In genomic region chr17:47844814-47845453, GRCh38 we compare ENCODE assay signal across 12 cellular contexts. TPM values are rescaled to one million over a fixed set of nuclear protein-coding genes. Genes with fewer than 3 reads are reported as not detected.
DNase-seq lines count a peak whose midpoint lies in the region; ATAC-seq and TF ChIP-seq lines count a peak whose summit lies in the region.
"Had no signal": no experiment of that assay in that cellular context is flagged by ENCODE, and none has a peak within 500 bp of the region (broad histone marks: within the 10 kb centered on the region; RNA-seq: fewer than 3 reads in every experiment).

No MANE protein-coding gene starts in this region.

- no peak overlapping the region for H2AFZ ChIP-seq in OCI-LY3 (ENCODE audit: low read depth, low read length)

- no peak for DNase-seq in GM12864 (ENCODE audit: low read depth)
- DNase-seq in epithelial cell of proximal tubule (ENCODE audit: low read depth): no peak
- no peak for DNase-seq in kidney glomerular epithelial cell (lab: John Stamatoyannopoulos, UW)
- no peak for DNase-seq in stimulated activated CD8-positive, alpha-beta memory T cell treated with anti-CD3 and anti-CD28 coated beads, Interleukin-4, amount 100 ng/mL, for 48 hours
- DNase-seq in NCI-H2196 (lab: John Stamatoyannopoulos, UW; ENCODE audit: unreplicated experiment): no peak
- DNase-seq: cerebellar nuclear complex, NCI-H510A, small intestine had no signal

- no peak for ATAC-seq in HG02884 (IDR thresholded peaks at IDR 0.05; ENCODE audit: unreplicated experiment)

- H3K4me3 ChIP-seq in GM12864 (ENCODE audit: low read depth, low read length) (no peak overlapping the region), OCI-LY3 (ENCODE audit: low read length) (no peak overlapping the region), epithelial cell of proximal tubule (ENCODE audit: low read depth, low read length) (no peak overlapping the region)
- H3K4me3 ChIP-seq: suprapubic skin had no signal

- TF ChIP-seq CTCF in 22Rv1 (IDR thresholded peaks at IDR 0.05) (peak; percentile 27), GM12864 (IDR thresholded peaks at IDR 0.05; ENCODE audit: low read depth, low read length, missing control alignments) (peak; percentile 37), OCI-LY3 (IDR thresholded peaks at IDR 0.05; ENCODE audit: low read depth, low read length) (peak; percentile 34), epithelial cell of proximal tubule (conservative IDR thresholded peaks at IDR 0.05; ENCODE audit: low read depth, low read length) (peak; percentile 29)

- peaks cover 12% of the 10 kb centered on the region; the same call in 1 of the 2 replicates for H3K79me2 ChIP-seq in OCI-LY3 (ENCODE audit: low read length)

- H3K27ac ChIP-seq in 22Rv1 (no peak overlapping the region), OCI-LY3 (ENCODE audit: low read length) (no peak overlapping the region)
- H3K27ac ChIP-seq: suprapubic skin had no signal

- peaks cover 54% of the 10 kb centered on the region for H3K4me1 ChIP-seq in OCI-LY3 (ENCODE audit: low read length)

- no peak overlapping the region for H3K9ac ChIP-seq in OCI-LY3 (ENCODE audit: low read length)

- no peaks in the 10 kb centered on the region for H3K36me3 ChIP-seq in OCI-LY3 (replicated peaks; ENCODE audit: low read depth, low read length)
- H3K36me3 ChIP-seq: suprapubic skin had no signal

- no peaks in the 10 kb centered on the region for H4K20me1 ChIP-seq in OCI-LY3 (ENCODE audit: insufficient read depth, low read length)

- no peaks in the 10 kb centered on the region for H3K9me3 ChIP-seq in OCI-LY3 (ENCODE audit: insufficient read depth, low read length)
- H3K9me3 ChIP-seq: suprapubic skin had no signal

- peak overlapping the region; percentile 11 for H3K4me2 ChIP-seq in OCI-LY3 (ENCODE audit: low read length)

- H3K27me3 ChIP-seq in OCI-LY3 (ENCODE audit: low read depth, low read length): no peaks in the 10 kb centered on the region

RNA-seq across cellular contexts. Expression of gene SCRN2, which starts 3.9 kb away (rescaled TPM):
- total RNA-seq in epithelial cell of proximal tubule: 21.2 and 24.5 TPM in 2 replicates

RNA-seq across cellular contexts. Expression of gene SP6, which starts 6.0 kb away (rescaled TPM):
- total RNA-seq in epithelial cell of proximal tubule: 1.8 and 2.0 TPM in 2 replicates

RNA-seq across cellular contexts. Expression of gene LRRC46, which starts 13.5 kb away (rescaled TPM):
- total RNA-seq in epithelial cell of proximal tubule: not detected in 2 replicates
- total RNA-seq: suprapubic skin had no signal

RNA-seq across cellular contexts. Expression of gene MRPL10, which starts 13.6 kb away (rescaled TPM):
- 40.6 and 51.3 TPM in 2 replicates for total RNA-seq in epithelial cell of proximal tubule

RNA-seq across cellular contexts. Expression of gene OSBPL7, which starts 23.3 kb away (rescaled TPM):
- 6.9 and 8.4 TPM in 2 replicates for total RNA-seq in epithelial cell of proximal tubule
